In genomic region chr12:6694701-6695100, GRCh38 we compare ENCODE assay signal across 29 cellular contexts. TPM values are rescaled to one million over a fixed set of nuclear protein-coding genes. Genes with fewer than 3 reads are reported as not detected.
"Had no signal": no experiment of that assay in that cellular context is flagged by ENCODE, and none has a peak within 500 bp of the region (broad histone marks: within the 10 kb centered on the region; RNA-seq: fewer than 3 reads in every experiment).

No MANE protein-coding gene starts in this region.

- H3K4me1 ChIP-seq: foreskin keratinocyte had no signal

- H3K36me3 ChIP-seq: cardiac muscle cell, left lung, sigmoid colon, thyroid gland had no signal

- H3K4me3 Mint-ChIP-seq: activated B cell treated with CpG ODN at 0.5 μM for 24 hours; activated CD4-positive, alpha-beta memory T cell treated with anti-CD3 and anti-CD28 coated beads for 36 hours; activated CD4-positive, alpha-beta T cell treated with anti-CD3 and anti-CD28 coated beads for 36 hours; activated naive CD8-positive, alpha-beta T cell treated with anti-CD3 and anti-CD28 coated beads, Interleukin-2, amount 50 U/mL, for 24 hours; activated T-cell treated with anti-CD3 and anti-CD28 coated beads, Interleukin-2, amount 50 U/mL, for 72 hours; naive thymus-derived CD8-positive, alpha-beta T cell; T-helper 17 cell had no signal

- H3K27me3 Mint-ChIP-seq: activated B cell treated with CpG ODN at 0.5 μM for 24 hours had no signal

- H3K4me3 ChIP-seq: body of pancreas, cardiac muscle cell, hepatocyte, left lung, sigmoid colon, smooth muscle cell, thyroid gland had no signal

- DNase-seq: activated B cell treated with CpG ODN at 0.5 μM for 24 hours; activated CD4-positive, alpha-beta memory T cell treated with anti-CD3 and anti-CD28 coated beads for 36 hours; activated CD4-positive, alpha-beta T cell treated with anti-CD3 and anti-CD28 coated beads for 36 hours; activated gamma-delta T cell; activated naive CD4-positive, alpha-beta T cell treated with anti-CD3 and anti-CD28 coated beads, Interleukin-2, amount 50 U/mL, for 16 hours; activated naive CD8-positive, alpha-beta T cell treated with anti-CD3 and anti-CD28 coated beads, Interleukin-2, amount 50 U/mL, for 24 hours; activated T-cell treated with anti-CD3 and anti-CD28 coated beads, Interleukin-2, amount 50 U/mL, for 72 hours; anterior cingulate cortex; body of pancreas; effector CD4-positive, alpha-beta T cell; foreskin keratinocyte; kidney glomerular epithelial cell; left lung; naive thymus-derived CD8-positive, alpha-beta T cell; retina; sigmoid colon; stimulated activated CD4-positive, alpha-beta T cell treated with anti-CD3 and anti-CD28 coated beads, Interleukin-2, amount 100 ng/mL, for 48 hours; stimulated activated CD8-positive, alpha-beta memory T cell treated with anti-CD3 and anti-CD28 coated beads, Interleukin-4, amount 100 ng/mL, for 48 hours; stimulated activated naive CD8-positive, alpha-beta T cell treated with anti-CD3 and anti-CD28 coated beads, Interleukin-15, Interleukin-2, amounts not matched to agents 100 U/mL and 50 U/mL, for 24 hours; T-helper 17 cell; thyroid gland had no signal

- H3K9me3 ChIP-seq: body of pancreas, left lung, sigmoid colon, thyroid gland had no signal

- H3K27ac Mint-ChIP-seq: activated B cell treated with CpG ODN at 0.5 μM for 24 hours; activated CD4-positive, alpha-beta memory T cell treated with anti-CD3 and anti-CD28 coated beads for 36 hours; activated CD4-positive, alpha-beta T cell treated with anti-CD3 and anti-CD28 coated beads for 36 hours; activated naive CD8-positive, alpha-beta T cell treated with anti-CD3 and anti-CD28 coated beads, Interleukin-2, amount 50 U/mL, for 24 hours; activated T-cell treated with anti-CD3 and anti-CD28 coated beads, Interleukin-2, amount 50 U/mL, for 72 hours; progenitor cell of endocrine pancreas had no signal

- H3K9me3 Mint-ChIP-seq: activated B cell treated with CpG ODN at 0.5 μM for 24 hours; activated CD4-positive, alpha-beta memory T cell treated with anti-CD3 and anti-CD28 coated beads for 36 hours; activated naive CD8-positive, alpha-beta T cell treated with anti-CD3 and anti-CD28 coated beads, Interleukin-2, amount 50 U/mL, for 24 hours; activated T-cell treated with anti-CD3 and anti-CD28 coated beads, Interleukin-2, amount 50 U/mL, for 72 hours; naive thymus-derived CD8-positive, alpha-beta T cell had no signal

- H3K36me3 Mint-ChIP-seq: naive thymus-derived CD8-positive, alpha-beta T cell had no signal

- H3K4me2 ChIP-seq: hepatocyte, smooth muscle cell had no signal

- H3K27ac ChIP-seq: body of pancreas, cardiac muscle cell, foreskin keratinocyte, hepatocyte, left lung, sigmoid colon, thyroid gland had no signal

- ATAC-seq: activated CD4-positive, alpha-beta T cell treated with anti-CD3 and anti-CD28 coated beads for 36 hours; activated naive CD8-positive, alpha-beta T cell treated with anti-CD3 and anti-CD28 coated beads, Interleukin-2, amount 50 U/mL, for 24 hours; activated T-cell treated with anti-CD3 and anti-CD28 coated beads, Interleukin-2, amount 50 U/mL, for 72 hours; body of pancreas; foreskin keratinocyte; left lung; naive thymus-derived CD8-positive, alpha-beta T cell; T-helper 17 cell had no signal

- H2AFZ ChIP-seq: hepatocyte had no signal

RNA-seq across cellular contexts. Expression of gene PIANP, which starts 5.9 kb away (rescaled TPM):
- total RNA-seq: body of pancreas, glomerular endothelial cell, lung microvascular endothelial cell, osteoblast, smooth muscle cell, subcutaneous adipose tissue had no signal

RNA-seq across cellular contexts. Expression of gene ACRBP, which starts 47.5 kb away (rescaled TPM):
- total RNA-seq: smooth muscle cell had no signal
